ENCODE assay signal across 12 cellular contexts in the genomic region with DNA sequence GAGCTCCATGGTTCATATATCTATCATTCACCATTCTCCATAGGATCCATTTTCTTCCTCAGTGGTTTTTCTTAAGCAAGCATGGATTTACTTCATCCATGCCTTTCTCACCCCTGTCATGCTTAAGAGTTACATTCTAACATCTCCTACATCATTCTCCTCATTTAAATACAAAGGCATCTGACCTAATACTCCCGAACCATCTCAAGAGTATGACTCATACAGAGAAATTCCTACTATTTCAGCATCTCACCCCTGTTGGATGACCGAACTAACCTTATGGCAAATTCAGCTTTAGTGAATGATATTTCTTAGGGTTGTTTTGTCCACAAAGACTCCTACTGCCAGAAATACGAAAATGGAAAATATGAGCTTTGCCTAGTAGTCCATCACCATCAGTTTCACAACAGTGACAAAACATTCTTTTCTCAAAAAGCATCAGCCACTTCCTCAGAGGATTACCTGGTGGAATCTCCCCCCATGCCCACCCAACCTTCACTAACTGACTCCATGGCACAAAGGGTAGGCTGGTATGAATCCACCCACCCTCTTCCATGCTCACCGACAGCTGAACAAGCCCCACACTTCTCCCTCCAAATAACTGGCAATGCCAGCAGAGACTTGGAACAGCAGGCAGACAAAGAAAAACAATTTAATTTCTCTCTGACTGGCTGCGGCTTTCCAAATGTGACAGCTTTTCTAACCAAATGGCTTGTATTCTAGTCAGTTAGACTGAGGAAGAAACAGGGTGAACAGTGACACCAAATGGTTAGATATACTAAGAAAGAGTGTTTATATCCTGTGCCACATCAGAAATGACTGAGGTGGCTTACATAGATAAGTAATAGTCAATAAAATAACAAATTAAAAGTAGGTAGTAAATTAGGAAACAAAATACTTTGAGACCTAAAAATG.
DNase-seq lines count a peak whose midpoint lies in the region; ATAC-seq and TF ChIP-seq lines count a peak whose summit lies in the region.
"Had no signal": no experiment of that assay in that cellular context is flagged by ENCODE, and none has a peak within 500 bp of the region (broad histone marks: within the 10 kb centered on the region; RNA-seq: fewer than 3 reads in every experiment).

No MANE protein-coding gene starts in this region.

- no peaks in the 10 kb centered on the region for H3K4me1 Mint-ChIP-seq in immature natural killer cell
- no peaks in the 10 kb centered on the region for H3K4me1 Mint-ChIP-seq in activated T-cell treated with anti-CD3 and anti-CD28 coated beads, Interleukin-2, amount 50 U/mL, for 72 hours (ENCODE audit: low read depth)
- H3K4me1 Mint-ChIP-seq: T-cell had no signal

- peaks cover 0 to 6% (median 3%) of the 10 kb centered on the region in 6 donors for H3K9me3 Mint-ChIP-seq in immature natural killer cell
- H3K9me3 Mint-ChIP-seq in activated T-cell treated with anti-CD3 and anti-CD28 coated beads, Interleukin-2, amount 50 U/mL, for 72 hours, result peaks cover 0 to 5% of the 10 kb centered on the region in 2 donors
- H3K9me3 Mint-ChIP-seq: T-cell had no signal

- peak; percentile 58 for DNase-seq in GM03348 (ENCODE audit: low spot score)
- no peak for DNase-seq in RWPE2 (ENCODE audit: low spot score)
- DNase-seq in fibroblast of peridontal ligament (ENCODE audit: extremely low read depth), result peak; percentile 5
- peak; percentile 9 for DNase-seq in smooth muscle cell of the brain vasculature (ENCODE audit: low read depth, low spot score)
- DNase-seq in immature natural killer cell, result no peak
- DNase-seq in SW480 (ENCODE audit: low spot score), result no peak
- no peak for DNase-seq in activated T-cell treated with anti-CD3 and anti-CD28 coated beads, Interleukin-2, amount 50 U/mL, for 72 hours
- DNase-seq: colonic mucosa; NCI-H2081 treated with DMSO at 0.1 percent for 48 hours; stimulated activated CD4-positive, alpha-beta T cell treated with anti-CD3 and anti-CD28 coated beads, Interleukin-4, amount 100 ng/mL, for 4 hours; T-cell had no signal

- no peaks in the 10 kb centered on the region for H3K36me3 Mint-ChIP-seq in immature natural killer cell
- no peaks in the 10 kb centered on the region for H3K36me3 Mint-ChIP-seq in activated T-cell treated with anti-CD3 and anti-CD28 coated beads, Interleukin-2, amount 50 U/mL, for 72 hours (ENCODE audit: insufficient read depth in 2 of 2)
- H3K36me3 Mint-ChIP-seq: T-cell had no signal

- H3K9me3 ChIP-seq in RWPE2 (ENCODE audit: severe bottlenecking), result no peaks in the 10 kb centered on the region
- H3K9me3 ChIP-seq: colonic mucosa had no signal

- peaks cover 0 to 2% (median 0%) of the 10 kb centered on the region in 3 donors for H3K27me3 Mint-ChIP-seq in immature natural killer cell (ENCODE audit: low read depth in 3 of 3)
- no peaks in the 10 kb centered on the region for H3K27me3 Mint-ChIP-seq in activated T-cell treated with anti-CD3 and anti-CD28 coated beads, Interleukin-2, amount 50 U/mL, for 72 hours (ENCODE audit: low read depth)

- no peak overlapping the region for H3K27ac ChIP-seq in RWPE2 (ENCODE audit: poor library complexity, severe bottlenecking)
- H3K27ac ChIP-seq: colonic mucosa had no signal

- H3K36me3 ChIP-seq in RWPE2 (ENCODE audit: low read depth), result no peaks in the 10 kb centered on the region
- H3K36me3 ChIP-seq: colonic mucosa had no signal

- H3K27me3 ChIP-seq in RWPE2 (ENCODE audit: insufficient read depth, poor library complexity, severe bottlenecking), result peaks cover 6% of the 10 kb centered on the region
- H3K27me3 ChIP-seq: colonic mucosa had no signal

- H3K4me3 ChIP-seq in RWPE2 (ENCODE audit: severe bottlenecking), result no peak overlapping the region
- H3K4me3 ChIP-seq: colonic mucosa had no signal

- ATAC-seq in RWPE2 (ENCODE audit: low read depth) (peak; percentile 73; the same call in 2 of the 3 replicates), HG03135 (IDR thresholded peaks at IDR 0.05; ENCODE audit: unreplicated experiment) (no peak)
- no peak for ATAC-seq in activated T-cell treated with anti-CD3 and anti-CD28 coated beads, Interleukin-2, amount 50 U/mL, for 72 hours (replicated peaks in 1 of 2)
- ATAC-seq: T-cell had no signal

- no peaks in the 10 kb centered on the region for H3K4me1 ChIP-seq in RWPE2 (ENCODE audit: insufficient read depth, poor library complexity, severe bottlenecking)
- H3K4me1 ChIP-seq: colonic mucosa had no signal

- TF ChIP-seq CTCF in RWPE2 (IDR thresholded peaks at IDR 0.05; ENCODE audit: poor library complexity, severe bottlenecking), result no peak

- H3K27ac Mint-ChIP-seq in immature natural killer cell, result no peak overlapping the region
- no peak overlapping the region for H3K27ac Mint-ChIP-seq in activated T-cell treated with anti-CD3 and anti-CD28 coated beads, Interleukin-2, amount 50 U/mL, for 72 hours
- H3K27ac Mint-ChIP-seq: T-cell had no signal

- H3K4me3 Mint-ChIP-seq in immature natural killer cell, result no peak overlapping the region
- no peak overlapping the region for H3K4me3 Mint-ChIP-seq in activated T-cell treated with anti-CD3 and anti-CD28 coated beads, Interleukin-2, amount 50 U/mL, for 72 hours
- H3K4me3 Mint-ChIP-seq: T-cell had no signal

Comparison
In these comparisons a context has a peak if more than half of its experiments do, and no peak if none do; other contexts are left out.
1. DNase-seq: peak in GM03348 (single experiment), fibroblast of peridontal ligament (single experiment) and smooth muscle cell of the brain vasculature (single experiment); none in RWPE2 (single experiment), immature natural killer cell (0 of 3), SW480 (single experiment) and activated T-cell treated with anti-CD3 and anti-CD28 coated beads, Interleukin-2, amount 50 U/mL, for 72 hours (0 of 2).